23 cellular contexts compared by ENCODE assay signal in the genomic region with DNA sequence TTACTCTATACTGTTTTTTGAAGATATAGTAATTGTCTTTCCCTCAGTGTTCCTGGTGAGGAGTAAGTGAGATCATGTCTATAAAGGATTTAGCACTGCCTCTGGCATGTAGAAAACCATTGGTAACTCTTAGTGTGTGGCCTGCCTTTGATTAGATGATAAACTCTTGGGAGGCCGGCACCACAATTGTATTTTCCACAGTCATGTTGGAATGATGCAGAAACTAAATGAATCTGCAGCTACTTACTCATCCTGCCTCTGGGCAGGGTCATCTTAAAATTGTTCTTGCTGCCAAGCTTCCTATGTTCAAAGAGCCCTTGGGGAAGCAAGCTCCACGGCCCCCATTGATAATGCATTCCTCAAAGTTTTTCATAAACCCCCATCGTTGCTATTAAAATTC.
"Had no signal": no experiment of that assay in that cellular context is flagged by ENCODE, and none has a peak within 500 bp of the region (broad histone marks: within the 10 kb centered on the region; RNA-seq: fewer than 3 reads in every experiment).

No MANE protein-coding gene starts in this region.

- H3K27me3 ChIP-seq: brain microvascular endothelial cell, cardiac muscle cell had no signal

- H3K27ac ChIP-seq: brain microvascular endothelial cell, cardiac muscle cell, KMS-11, SK-N-MC had no signal

- DNase-seq: activated CD4-positive, alpha-beta T cell treated with anti-CD3 and anti-CD28 coated beads for 4 hours; activated CD8-positive, alpha-beta memory T cell treated with anti-CD3 and anti-CD28 coated beads, Interleukin-2, amount 50 U/mL, for 48 hours; activated CD8-positive, alpha-beta T cell treated with anti-CD3 and anti-CD28 coated beads for 36 hours; activated effector memory CD4-positive, alpha-beta T cell treated with Interleukin-2 at 50 U/mL for 16 hours; activated naive CD4-positive, alpha-beta T cell; activated T-cell treated with anti-CD3 and anti-CD28 coated beads, Interleukin-2, amount 50 U/mL, for 24 hours; aorta; brain microvascular endothelial cell; cerebellar nuclear complex; MM.1S; NCI-H1105; NCI-H1436; NCI-H1694 treated with DMSO at 0.1 percent for 48 hours; NCI-H2029 treated with DMSO at 0.1 percent for 48 hours; NCI-H510A treated with DMSO at 0.1 percent for 48 hours; PC-3; SHP77 treated with DMSO at 0.1 percent for 48 hours; T-cell; T-helper 2 cell had no signal

- ATAC-seq: activated CD4-positive, CD25-positive, alpha-beta regulatory T cell treated with anti-CD3 and anti-CD28 coated beads, Interleukin-2, amount 50 U/mL, for 24 hours; activated CD8-positive, alpha-beta T cell treated with anti-CD3 and anti-CD28 coated beads for 36 hours; PC-3; T-cell had no signal

- H3K36me3 ChIP-seq: brain microvascular endothelial cell, cardiac muscle cell had no signal

- H3K4me3 ChIP-seq: cardiac muscle cell, SK-N-MC had no signal
